14 cellular contexts compared by ENCODE assay signal in the genomic region with DNA sequence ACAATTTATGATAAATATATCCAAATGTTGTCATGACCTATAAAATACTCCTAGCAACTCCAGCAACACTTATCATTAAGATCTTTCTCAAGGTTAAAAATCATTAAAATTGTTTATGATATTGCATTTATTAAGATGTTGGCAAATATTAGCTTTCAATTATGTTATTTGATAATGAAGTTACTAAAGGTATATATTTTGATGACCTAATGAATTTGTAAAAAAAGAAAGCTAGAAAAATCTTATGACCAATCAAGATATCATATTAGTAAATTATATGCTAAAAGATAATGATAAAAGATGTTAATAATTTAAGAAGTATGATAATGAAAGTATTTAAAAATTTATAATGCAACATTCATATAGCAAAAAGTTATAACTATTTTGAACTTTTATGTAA.
DNase-seq lines count a peak whose midpoint lies in the region; ATAC-seq, FAIRE-seq and TF ChIP-seq lines count a peak whose summit lies in the region.
"Had no signal": no experiment of that assay in that cellular context is flagged by ENCODE, and none has a peak within 500 bp of the region (broad histone marks: within the 10 kb centered on the region; RNA-seq: fewer than 3 reads in every experiment).

No MANE protein-coding gene starts in this region.

- H3K9me3 ChIP-seq in HEK293 (ENCODE audit: control insufficient read depth, insufficient read depth, low read depth, low read length): no peaks in the 10 kb centered on the region
- H3K9me3 ChIP-seq in left ventricle myocardium inferior (replicated peaks): peaks cover 5% of the 10 kb centered on the region
- H3K9me3 ChIP-seq: BLaER1, Caco-2 had no signal

- POLR2A ChIA-PET in HEK293 (lab: Yijun Ruan, JAX): no interaction called here

- H3K4me3 ChIP-seq in HEK293 (ENCODE audit: low read depth, low read length) (no peak overlapping the region), left ventricle myocardium inferior (no peak overlapping the region)
- H3K4me3 ChIP-seq: BLaER1 had no signal

- FAIRE-seq in TTC549 (lab: Jason Lieb, UNC): peak; percentile 65
- FAIRE-seq in islet of Langerhans (lab: Jason Lieb, UNC): peak; percentile 66
- FAIRE-seq: GM19239 had no signal

- H3K36me3 ChIP-seq in HEK293 (ENCODE audit: control insufficient read depth in 2 of 2, insufficient read depth in 1 of 2, low read length in 2 of 2) (no peaks in the 10 kb centered on the region), left ventricle myocardium inferior (no peaks in the 10 kb centered on the region)
- H3K36me3 ChIP-seq: BLaER1 had no signal

- no peak for TF ChIP-seq CTCF in HEK293 (tag by site-specific recombination; IDR thresholded peaks at IDR 0.05)
- TF ChIP-seq CTCF in left ventricle myocardium inferior (IDR thresholded peaks at IDR 0.05; ENCODE audit: borderline replicate concordance): no peak

- H3K27ac ChIP-seq in HEK293 (ENCODE audit: extremely low read depth, low read depth, low read length) (no peak overlapping the region), left ventricle myocardium inferior (replicated peaks) (no peak overlapping the region)
- H3K27ac ChIP-seq: BLaER1, HL-60 had no signal

- CTCF ChIA-PET in HEK293 (lab: Yijun Ruan, JAX): no interaction called here

- no peak for ATAC-seq in GM19035 (IDR thresholded peaks at IDR 0.05; ENCODE audit: unreplicated experiment)
- no peak for ATAC-seq in esophagus mucosa
- ATAC-seq: HCT116 had no signal

- H3K27me3 ChIP-seq in left ventricle myocardium inferior (ENCODE audit: low read depth): peaks cover 14% of the 10 kb centered on the region
- H3K27me3 ChIP-seq: BLaER1 had no signal

- no peak for DNase-seq in left ventricle myocardium inferior
- DNase-seq: AML-193; Caco-2; CD8-positive, alpha-beta memory T cell; KG1 had no signal

- H3K4me1 ChIP-seq in HEK293 (ENCODE audit: control insufficient read depth, insufficient read depth, low read length) (peaks cover 5% of the 10 kb centered on the region; the same call in 1 of the 2 replicates), left ventricle myocardium inferior (no peaks in the 10 kb centered on the region)
- H3K4me1 ChIP-seq: Caco-2 had no signal

- intact Hi-C loops in left ventricle myocardium inferior (cut with micrococcal nuclease): no loop called here

TF ChIP-seq in HEK293, 187 proteins besides CTCF, POLR2A, EP300 and RAD21:
- TF ChIP-seq ZBTB49 (tag by site-specific recombination; IDR thresholded peaks at IDR 0.05; ENCODE audit: low read depth): no peak
- no peak for TF ChIP-seq PATZ1 (tag by site-specific recombination; IDR thresholded peaks at IDR 0.05)
- no peak for TF ChIP-seq ZNF202 (tag by site-specific recombination; IDR thresholded peaks at IDR 0.05; ENCODE audit: borderline replicate concordance)
- no peak for TF ChIP-seq ZNF366 (tag by site-specific recombination; conservative IDR thresholded peaks at IDR 0.05)
- no peak for TF ChIP-seq BCL11A (tag by site-specific recombination; IDR thresholded peaks at IDR 0.05; ENCODE audit: low read depth)
- TF ChIP-seq, protein P1, sequence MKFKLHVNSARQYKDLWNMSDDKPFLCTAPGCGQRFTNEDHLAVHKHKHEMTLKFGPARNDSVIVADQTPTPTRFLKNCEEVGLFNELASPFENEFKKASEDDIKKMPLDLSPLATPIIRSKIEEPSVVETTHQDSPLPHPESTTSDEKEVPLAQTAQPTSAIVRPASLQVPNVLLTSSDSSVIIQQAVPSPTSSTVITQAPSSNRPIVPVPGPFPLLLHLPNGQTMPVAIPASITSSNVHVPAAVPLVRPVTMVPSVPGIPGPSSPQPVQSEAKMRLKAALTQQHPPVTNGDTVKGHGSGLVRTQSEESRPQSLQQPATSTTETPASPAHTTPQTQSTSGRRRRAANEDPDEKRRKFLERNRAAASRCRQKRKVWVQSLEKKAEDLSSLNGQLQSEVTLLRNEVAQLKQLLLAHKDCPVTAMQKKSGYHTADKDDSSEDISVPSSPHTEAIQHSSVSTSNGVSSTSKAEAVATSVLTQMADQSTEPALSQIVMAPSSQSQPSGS (tag by site-specific recombination; IDR thresholded peaks at IDR 0.05; ENCODE audit: low read depth): 0 out of 2 replicates have a peak, but pooled peaks have one; percentile 55
